Comparison of ENCODE assay signal across 23 cellular contexts in genomic region chr5:120538149-120538548, GRCh38.
DNase-seq lines count a peak whose midpoint lies in the region; ATAC-seq and TF ChIP-seq lines count a peak whose summit lies in the region.
"Had no signal": no experiment of that assay in that cellular context is flagged by ENCODE, and none has a peak within 500 bp of the region (broad histone marks: within the 10 kb centered on the region; RNA-seq: fewer than 3 reads in every experiment).

No MANE protein-coding gene starts in this region.

- peak overlapping the region; percentile 80 for H3K27ac ChIP-seq in brain microvascular endothelial cell
- H3K27ac ChIP-seq: hepatocyte, KMS-11, SK-N-MC, tibial artery had no signal

- DNase-seq in AG09309 (ENCODE audit: low read depth): peak; percentile 18
- peak; percentile 66 for DNase-seq in M059J (ENCODE audit: low read depth)
- peak; percentile 19 for DNase-seq in brain microvascular endothelial cell
- peak; percentile 12 for DNase-seq in kidney glomerular epithelial cell (lab: John Stamatoyannopoulos, UW)
- DNase-seq in DMS53 treated with DMSO at 0.1 percent for 48 hours (lab: John Stamatoyannopoulos, UW; ENCODE audit: unreplicated experiment): no peak
- DNase-seq in NCI-H748 treated with DMSO at 0.1 percent for 48 hours (lab: John Stamatoyannopoulos, UW): no peak
- DNase-seq: activated CD8-positive, alpha-beta memory T cell treated with anti-CD3 and anti-CD28 coated beads, Interleukin-2, amount 10 ng/mL, durations not matched to agents 7 days and 5 days; CD4-positive, alpha-beta memory T cell; DMS79 treated with DMSO at 0.1 percent for 48 hours; effector CD4-positive, alpha-beta T cell; H9; islet precursor cell; NCI-H1092 treated with DMSO at 0.1 percent for 48 hours; NCI-H2107; NCI-H526; OCI-M1; tibial artery had no signal

- H3K4me3 ChIP-seq in AG09309 (ENCODE audit: control insufficient read depth, low read depth, low read length) (no peak overlapping the region), brain microvascular endothelial cell (ENCODE audit: low read depth, low read length) (no peak overlapping the region)
- H3K4me3 ChIP-seq: hepatocyte, SK-N-MC, tibial artery had no signal

- no peaks in the 10 kb centered on the region for H3K36me3 ChIP-seq in brain microvascular endothelial cell (replicated peaks)
- H3K36me3 ChIP-seq: tibial artery had no signal

- TF ChIP-seq CTCF in AG09309 (IDR thresholded peaks at IDR 0.05; ENCODE audit: control insufficient read depth, insufficient read depth, low read depth, low read length, missing control alignments) (no peak), brain microvascular endothelial cell (IDR thresholded peaks at IDR 0.05; ENCODE audit: low read depth, low read length, missing control alignments) (no peak)

- ATAC-seq in GM18520 (IDR thresholded peaks at IDR 0.05; ENCODE audit: unreplicated experiment) (no peak), HG02970 (IDR thresholded peaks at IDR 0.05; ENCODE audit: low FRiP score, unreplicated experiment) (no peak)
- ATAC-seq: activated CD8-positive, alpha-beta memory T cell treated with anti-CD3 and anti-CD28 coated beads, Interleukin-2, amount 10 ng/mL, durations not matched to agents 7 days and 5 days; stimulated activated memory B cell treated with anti-CD40 and anti-IgM and Interleukin-4, amounts not matched to agents 10 μg/mL and 1 μg/mL and 100 μg/mL, for 72 hours had no signal

- in situ Hi-C loops in brain microvascular endothelial cell (cut with HindIII; ENCODE audit: low pct_ligation_motif_present, low sequenced_read_pairs): no loop called here

- H3K27me3 ChIP-seq in brain microvascular endothelial cell (replicated peaks): no peaks in the 10 kb centered on the region
- H3K27me3 ChIP-seq: hepatocyte, tibial artery had no signal

Comparison
In these comparisons a context has a peak if more than half of its experiments do, and no peak if none do; other contexts are left out.
1. DNase-seq: peak in AG09309 (single experiment), M059J (single experiment), brain microvascular endothelial cell (single experiment) and kidney glomerular epithelial cell (single experiment); none in DMS53 treated with DMSO at 0.1 percent for 48 hours (single experiment) and NCI-H748 treated with DMSO at 0.1 percent for 48 hours (single experiment).